In genomic region chr6:106751501-106752252, GRCh38 we compare ENCODE assay signal across 1 cellular context.
TF ChIP-seq lines count a peak whose summit lies in the region.

No MANE protein-coding gene starts in this region.

TF ChIP-seq in IMR-90, 13 proteins besides CTCF, POLR2A, EP300 and RAD21:
- TF ChIP-seq CHD1 (IDR thresholded peaks at IDR 0.05; ENCODE audit: low read depth, low read length) (no peak), CEBPB (IDR thresholded peaks at IDR 0.05; ENCODE audit: low read depth, low read length) (no peak), MAZ (IDR thresholded peaks at IDR 0.05; ENCODE audit: borderline replicate concordance, low read depth, low read length) (no peak), NFE2L2 (IDR thresholded peaks at IDR 0.05; ENCODE audit: low read depth, low read length) (no peak), RCOR1 (IDR thresholded peaks at IDR 0.05; ENCODE audit: insufficient replicate concordance, low read length) (no peak), MXI1 (IDR thresholded peaks at IDR 0.05; ENCODE audit: borderline replicate concordance, low read depth, low read length) (no peak), USF2 (IDR thresholded peaks at IDR 0.05; ENCODE audit: low read depth, low read length) (no peak)
